Comparison of ENCODE assay signal across 9 cellular contexts in the genomic region with DNA sequence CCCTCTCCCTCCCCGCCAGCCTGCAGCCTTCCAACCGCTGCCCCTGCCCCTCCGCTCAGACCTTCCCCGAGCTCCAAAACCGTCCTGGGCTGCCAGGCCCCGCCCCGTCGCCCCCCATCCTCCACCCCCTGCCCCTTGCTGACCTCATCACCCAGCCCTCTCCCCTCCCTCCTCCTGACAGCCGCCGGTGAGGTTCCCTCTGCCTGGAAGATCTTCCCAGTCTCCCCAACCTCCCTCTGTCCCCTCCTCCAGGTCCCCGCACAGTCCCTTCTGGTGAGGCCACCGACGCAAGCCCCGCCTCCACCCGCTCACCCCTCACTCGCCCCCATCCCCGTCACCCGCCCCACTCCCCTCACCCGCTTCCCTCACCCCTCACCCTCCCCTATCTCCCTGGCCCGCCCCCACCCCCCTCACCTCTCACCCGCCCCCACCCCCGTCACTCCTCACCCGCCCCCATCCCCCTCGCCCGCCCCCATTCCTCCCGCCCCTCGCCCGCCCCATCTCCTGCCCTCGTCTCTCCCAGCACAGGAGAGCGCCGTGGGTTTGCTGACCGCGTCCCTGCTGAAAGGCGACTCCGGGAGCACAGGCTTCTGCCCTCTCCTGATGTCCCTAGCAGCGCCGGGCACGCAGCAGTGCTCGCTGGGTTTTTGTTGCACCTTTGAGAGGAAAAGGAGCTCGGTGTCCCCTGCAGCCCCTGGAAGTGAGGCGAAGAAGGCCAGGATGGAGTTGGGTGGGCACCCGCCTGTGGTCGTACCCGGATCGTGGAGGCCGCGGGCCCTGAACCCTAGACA. TPM values are rescaled to one million over a fixed set of nuclear protein-coding genes. Genes with fewer than 3 reads are reported as not detected.
DNase-seq lines count a peak whose midpoint lies in the region; ATAC-seq and TF ChIP-seq lines count a peak whose summit lies in the region.
"Had no signal": no experiment of that assay in that cellular context is flagged by ENCODE, and none has a peak within 500 bp of the region (broad histone marks: within the 10 kb centered on the region; RNA-seq: fewer than 3 reads in every experiment).

No MANE protein-coding gene starts in this region.

- H3K27me3 Mint-ChIP-seq in GM23338 (ENCODE audit: insufficient read depth, low read depth, poor library complexity): peaks cover 16% of the 10 kb centered on the region

- DNase-seq in GM23338 (ENCODE audit: low spot score) (peak; percentile 95), RWPE2 (ENCODE audit: low spot score) (no peak), dorsolateral prefrontal cortex (peak in 1 of 10 donors; percentile 41), SHP77 treated with DMSO at 0.1 percent for 48 hours (lab: John Stamatoyannopoulos, UW) (no peak), AG20443 (ENCODE audit: low spot score) (no peak)

- 0 out of 2 replicates have a peak, but pooled peaks cover 6% of the 10 kb centered on the region for H3F3A ChIP-seq in GM23338 (replicated peaks; ENCODE audit: low read depth)

- no peaks in the 10 kb centered on the region for H3K9me3 ChIP-seq in BLaER1
- no peaks in the 10 kb centered on the region for H3K9me3 ChIP-seq in RWPE2 (ENCODE audit: severe bottlenecking)
- H3K9me3 ChIP-seq in muscle layer of colon (ENCODE audit: low read length): no peaks in the 10 kb centered on the region

- intact Hi-C loops in dorsolateral prefrontal cortex (cut with DNase I): loop anchor here (2.0 to 10.0 kb wide), 5 partner anchors 64 to 286 kb away; partner anchors contain the start of gene NUP50 (in 1 of the 2)

- H3K9me3 Mint-ChIP-seq in GM23338: no peaks in the 10 kb centered on the region

- H4K20me1 ChIP-seq in BLaER1 (no peaks in the 10 kb centered on the region), GM23338 (replicated peaks; ENCODE audit: insufficient read depth) (no peaks in the 10 kb centered on the region)

- ATAC-seq in GM23338 (peak; percentile 73), RWPE2 (ENCODE audit: low read depth) (no peak; the same call in 2 of the 3 replicates), HG02759 (IDR thresholded peaks at IDR 0.05; ENCODE audit: unreplicated experiment) (no peak)

- no peak overlapping the region for H3K27ac ChIP-seq in BLaER1
- peak overlapping the region; percentile 94 for H3K27ac ChIP-seq in GM23338 (ENCODE audit: low read depth)
- H3K27ac ChIP-seq in RWPE2 (ENCODE audit: poor library complexity, severe bottlenecking): no peak overlapping the region
- H3K27ac ChIP-seq in dorsolateral prefrontal cortex: peak overlapping the region in 16 of 59 donors; percentile 7 to 75 (median 46)
- H3K27ac ChIP-seq in muscle layer of colon (ENCODE audit: low read depth, low read length): peak overlapping the region; percentile 21

- H3K4me2 ChIP-seq in BLaER1: peak overlapping the region; percentile 99
- peak overlapping the region; percentile 88 for H3K4me2 ChIP-seq in GM23338

- H3K4me3 ChIP-seq in BLaER1 (peak overlapping the region; percentile 70), GM23338 (peak overlapping the region; percentile 81), RWPE2 (ENCODE audit: severe bottlenecking) (peak overlapping the region; percentile 35), dorsolateral prefrontal cortex (peak overlapping the region; percentile 31 to 80 (median 69)), muscle layer of colon (ENCODE audit: low read depth in 1 of 2, low read length in 2 of 2) (peak overlapping the region; percentile 34 to 82)

- H3K36me3 Mint-ChIP-seq in GM23338 (ENCODE audit: low read depth): no peaks in the 10 kb centered on the region; the same call in 2 of the 3 replicates

- peak overlapping the region; percentile 95 for H3K27ac Mint-ChIP-seq in GM23338

- H2AFZ ChIP-seq in GM23338: peak overlapping the region; percentile 96

- H3K4me3 Mint-ChIP-seq in GM23338: peak overlapping the region; percentile 90

- H3K27me3 ChIP-seq in BLaER1 (no peaks in the 10 kb centered on the region; the same call in 1 of the 2 replicates), GM23338 (ENCODE audit: insufficient read depth) (peaks cover 15% of the 10 kb centered on the region), RWPE2 (ENCODE audit: insufficient read depth, poor library complexity, severe bottlenecking) (no peaks in the 10 kb centered on the region), dorsolateral prefrontal cortex (no peaks in the 10 kb centered on the region), muscle layer of colon (ENCODE audit: control insufficient read depth in 1 of 2, insufficient read depth in 2 of 2, low read length in 2 of 2) (no peaks in the 10 kb centered on the region)

- H3K36me3 ChIP-seq in BLaER1 (no peaks in the 10 kb centered on the region), GM23338 (ENCODE audit: insufficient read depth) (no peaks in the 10 kb centered on the region), RWPE2 (ENCODE audit: low read depth) (no peaks in the 10 kb centered on the region), muscle layer of colon (ENCODE audit: insufficient read depth, low read length) (no peaks in the 10 kb centered on the region)

- H3K79me2 ChIP-seq in GM23338 (replicated peaks; ENCODE audit: insufficient read depth): no peaks in the 10 kb centered on the region

- TF ChIP-seq CTCF in GM23338 (conservative IDR thresholded peaks at IDR 0.05; ENCODE audit: low read depth in 2 of 2) (no peak), RWPE2 (IDR thresholded peaks at IDR 0.05; ENCODE audit: poor library complexity, severe bottlenecking) (no peak), dorsolateral prefrontal cortex (IDR thresholded peaks at IDR 0.05 in 54 of 56, conservative IDR thresholded peaks at IDR 0.05 in 2 of 56; ENCODE audit: low read depth in 1 of 56, partially characterized antibody in 56 of 56) (no peak)

- H3K9ac ChIP-seq in BLaER1 (peak overlapping the region; percentile 60; the same call in 1 of the 2 replicates), muscle layer of colon (ENCODE audit: low read length) (no peak overlapping the region)

- H3K4me1 ChIP-seq in BLaER1 (peaks cover 58% of the 10 kb centered on the region), GM23338 (ENCODE audit: insufficient read depth) (peaks cover 11% of the 10 kb centered on the region; the same call in 1 of the 2 replicates), RWPE2 (ENCODE audit: insufficient read depth, poor library complexity, severe bottlenecking) (peaks cover 3% of the 10 kb centered on the region), muscle layer of colon (ENCODE audit: insufficient read depth, low read length) (peaks cover 16% of the 10 kb centered on the region)

- no peaks in the 10 kb centered on the region for H3K9me2 ChIP-seq in GM23338 (ENCODE audit: insufficient read depth)

- peaks cover 22% of the 10 kb centered on the region for H3K4me1 Mint-ChIP-seq in GM23338

TF ChIP-seq in GM23338, 12 proteins besides CTCF, POLR2A, EP300 and RAD21 (continues in another document):
- TF ChIP-seq ZNF114 (CRISPR knock-in tag; IDR thresholded peaks at IDR 0.05): no peak

RNA-seq across cellular contexts. Expression of gene UPK3A, which starts 16.4 kb away (rescaled TPM):
- 0.89 TPM in 1 of 2 replicates, not detected in the other for total RNA-seq in GM23338 (2014; rRNA removed; shearing (Covaris generic))
- polyA plus RNA-seq in GM23338 (2016; fragmentation: Nextera tagmentation; extraction: Ambion mirVana): 0.47 and 1.1 TPM in 2 replicates
- 1 to 10 TPM in 2 of 120 experiments, under 1 TPM in 8, not detected in 110; 0.41 to 1.8 (median 0.82) TPM for total RNA-seq in dorsolateral prefrontal cortex
- total RNA-seq: myocyte had no signal

RNA-seq across cellular contexts. Expression of gene KIAA0930, which starts 27.7 kb away (rescaled TPM):
- total RNA-seq in GM23338 (2014; rRNA removed; shearing (Covaris generic)): 78.6 and 81.8 TPM in 2 replicates
- polyA plus RNA-seq in GM23338 (2016; fragmentation: Nextera tagmentation; extraction: Ambion mirVana): 15.0 and 19.1 TPM in 2 replicates
- total RNA-seq in dorsolateral prefrontal cortex: 100 to 1,000 TPM; 174 to 603 (median 325) TPM

RNA-seq across cellular contexts. Expression of gene FAM118A, which starts 41.4 kb away (rescaled TPM):
- 20.3 and 22.0 TPM in 2 replicates for total RNA-seq in GM23338 (2014; rRNA removed; shearing (Covaris generic))
- 9.8 and 11.9 TPM in 2 replicates for polyA plus RNA-seq in GM23338 (2016; fragmentation: Nextera tagmentation; extraction: Ambion mirVana)
- 100 to 1,000 TPM in 3 of 120 experiments, 10 to 100 TPM in 117; 13.8 to 116 (median 36.6) TPM for total RNA-seq in dorsolateral prefrontal cortex

Comparison
In these comparisons a context has a peak if more than half of its experiments do, and no peak if none do; other contexts are left out.
1. H3K27ac ChIP-seq: peak in GM23338 (single experiment) and muscle layer of colon (single experiment); none in BLaER1 (single experiment) and RWPE2 (single experiment).
2. Peak in every context shown above with its lines, with median percentiles within 50 percentile points of each other: H3K4me3 ChIP-seq.